Comparison of ENCODE assay signal across 25 cellular contexts in genomic region chr1:116131170-116131569, GRCh38. TPM values are rescaled to one million over a fixed set of nuclear protein-coding genes. Genes with fewer than 3 reads are reported as not detected.
"Had no signal": no experiment of that assay in that cellular context is flagged by ENCODE, and none has a peak within 500 bp of the region (broad histone marks: within the 10 kb centered on the region; RNA-seq: fewer than 3 reads in every experiment).

No MANE protein-coding gene starts in this region.

- H3K27ac ChIP-seq: left ventricle myocardium inferior, pancreas, psoas muscle, right lobe of liver, tibial nerve, uterus had no signal

- H3K4me3 ChIP-seq: left ventricle myocardium inferior, lung, mucosa of descending colon, pancreas, psoas muscle, right lobe of liver, smooth muscle cell, tibial nerve, uterus had no signal

- ATAC-seq: mucosa of descending colon; naive thymus-derived CD4-positive, alpha-beta T cell; natural killer cell treated with Interleukin-12 subunit alpha and Interleukin-12 subunit beta and Interleukin-15 and Interleukin-18, amount 100 ng/mL, for 72 hours; pancreas; psoas muscle; stimulated activated memory B cell treated with anti-CD40 and anti-IgM and Interleukin-4, amounts not matched to agents 10 μg/mL and 1 μg/mL and 100 μg/mL, for 72 hours; stimulated activated naive CD8-positive, alpha-beta T cell treated with anti-CD3 and anti-CD28 coated beads, Interleukin-15, amount 100 ng/mL, for 72 hours had no signal

- H3K27me3 ChIP-seq: pancreas, right lobe of liver, uterus had no signal

- DNase-seq: hypothalamus; immature natural killer cell; left ventricle myocardium inferior; midbrain; mucosa of descending colon; naive thymus-derived CD4-positive, alpha-beta T cell; pancreas; psoas muscle; right lobe of liver; stimulated activated CD4-positive, alpha-beta T cell treated with anti-CD3 and anti-CD28 coated beads, Interleukin-1b, Interleukin-23, amount 100 ng/mL, for 48 hours; stimulated activated CD4-positive, alpha-beta T cell treated with anti-CD3 and anti-CD28 coated beads, Interleukin-2, amount 100 ng/mL, for 48 hours; stimulated activated CD4-positive, alpha-beta T cell treated with anti-CD3 and anti-CD28 coated beads, Interleukin-4, amount 100 ng/mL, for 4 hours; stimulated activated CD8-positive, alpha-beta memory T cell treated with anti-CD3 and anti-CD28 coated beads, Interleukin-4, amount 100 ng/mL, for 48 hours; stimulated activated naive CD4-positive, alpha-beta T cell treated with Interleukin-2 at 50 U/mL for 16 hours; stimulated activated naive CD8-positive, alpha-beta T cell treated with anti-CD3 and anti-CD28 coated beads, Interleukin-15, amount 100 ng/mL, for 72 hours; substantia nigra; uterus had no signal

- H3K36me3 ChIP-seq: left ventricle myocardium inferior, pancreas, right lobe of liver, tibial nerve, uterus had no signal

- H3K4me1 ChIP-seq: left ventricle myocardium inferior, pancreas, psoas muscle, right lobe of liver, tibial nerve, uterus had no signal

- H3K9me3 ChIP-seq: left ventricle myocardium inferior, mucosa of descending colon, pancreas, psoas muscle, right lobe of liver, tibial nerve, uterus had no signal

RNA-seq across cellular contexts. Expression of gene MAB21L3, which starts 20.0 kb away (rescaled TPM):
- total RNA-seq: left ventricle myocardium inferior; natural killer cell treated with Interleukin-12 subunit alpha and Interleukin-12 subunit beta and Interleukin-15 and Interleukin-18, amount 100 ng/mL, for 72 hours; posterior vena cava; psoas muscle; skeletal muscle tissue; uterus had no signal
- polyA plus RNA-seq: immature natural killer cell; naive thymus-derived CD4-positive, alpha-beta T cell; neural cell; pancreas had no signal
